15 cellular contexts compared by ENCODE assay signal in genomic region chr4:76717431-76717830, GRCh38.
"Had no signal": no experiment of that assay in that cellular context is flagged by ENCODE, and none has a peak within 500 bp of the region (broad histone marks: within the 10 kb centered on the region; RNA-seq: fewer than 3 reads in every experiment).

No MANE protein-coding gene starts in this region.

- H3K27me3 Mint-ChIP-seq: type B pancreatic cell had no signal

- H3K9me3 Mint-ChIP-seq: neural crest cell; T-helper 1 cell treated with Interleukin-12 subunit alpha and Interleukin-12 subunit beta and Interleukin-4 antibody, amounts not matched to agents 30 μg/mL and 1 μg/mL, for 36 hours; type B pancreatic cell had no signal

- DNase-seq: activated CD4-positive, alpha-beta T cell treated with anti-CD3 and anti-CD28 coated beads, Interleukin-2, amount 50 U/mL, for 4 hours; activated gamma-delta T cell; dermis blood vessel endothelial cell; effector memory CD8-positive, alpha-beta T cell; foreskin fibroblast; hippocampal formation; left colon; stimulated activated naive CD8-positive, alpha-beta T cell treated with anti-CD3 and anti-CD28 coated beads, Interleukin-15, Interleukin-2, amounts not matched to agents 100 U/mL and 50 U/mL, for 24 hours; substantia nigra had no signal

- H3K27me3 ChIP-seq: cardiac muscle cell had no signal

- H3K36me3 Mint-ChIP-seq: activated naive CD8-positive, alpha-beta T cell had no signal

- H3K27ac Mint-ChIP-seq: activated naive CD8-positive, alpha-beta T cell; effector memory CD8-positive, alpha-beta T cell; T-helper 1 cell treated with Interleukin-12 subunit alpha and Interleukin-12 subunit beta and Interleukin-4 antibody, amounts not matched to agents 30 μg/mL and 1 μg/mL, for 36 hours; type B pancreatic cell had no signal

- H3K27ac ChIP-seq: cardiac muscle cell had no signal

- H3K4me3 Mint-ChIP-seq: activated naive CD8-positive, alpha-beta T cell; effector memory CD8-positive, alpha-beta T cell; neural crest cell; T-helper 1 cell treated with Interleukin-12 subunit alpha and Interleukin-12 subunit beta and Interleukin-4 antibody, amounts not matched to agents 30 μg/mL and 1 μg/mL, for 36 hours; type B pancreatic cell had no signal

- H3K4me3 ChIP-seq: cardiac muscle cell, lung had no signal

- ATAC-seq: effector memory CD8-positive, alpha-beta T cell; left colon; stimulated activated naive CD8-positive, alpha-beta T cell treated with anti-CD3 and anti-CD28 coated beads, Interleukin-15, Interleukin-2, amounts not matched to agents 100 U/mL and 50 U/mL, for 24 hours had no signal
